In genomic region chr5:170247363-170247762, GRCh38 we compare ENCODE assay signal across 21 cellular contexts. TPM values are rescaled to one million over a fixed set of nuclear protein-coding genes. Genes with fewer than 3 reads are reported as not detected.
DNase-seq lines count a peak whose midpoint lies in the region; ATAC-seq and TF ChIP-seq lines count a peak whose summit lies in the region.
"Had no signal": no experiment of that assay in that cellular context is flagged by ENCODE, and none has a peak within 500 bp of the region (broad histone marks: within the 10 kb centered on the region; RNA-seq: fewer than 3 reads in every experiment).

No MANE protein-coding gene starts in this region.

- H3K4me3 Mint-ChIP-seq in activated naive CD4-positive, alpha-beta T cell treated with anti-CD3 and anti-CD28 coated beads for 36 hours, result no peak overlapping the region
- H3K4me3 Mint-ChIP-seq in CD8-positive, alpha-beta T cell, result no peak overlapping the region
- H3K4me3 Mint-ChIP-seq in neural progenitor cell, result no peak overlapping the region

- peaks cover 61% of the 10 kb centered on the region for H3K36me3 Mint-ChIP-seq in activated naive CD4-positive, alpha-beta T cell treated with anti-CD3 and anti-CD28 coated beads for 36 hours (ENCODE audit: low read depth)
- peaks cover 68% of the 10 kb centered on the region for H3K36me3 Mint-ChIP-seq in CD8-positive, alpha-beta T cell
- no peaks in the 10 kb centered on the region for H3K36me3 Mint-ChIP-seq in neural progenitor cell

- no peaks in the 10 kb centered on the region for H3K9me3 ChIP-seq in CD8-positive, alpha-beta T cell (ENCODE audit: low read length)
- no peaks in the 10 kb centered on the region for H3K9me3 ChIP-seq in adipocyte (ENCODE audit: control insufficient read depth, low read length)
- no peaks in the 10 kb centered on the region for H3K9me3 ChIP-seq in neural progenitor cell (ENCODE audit: low read depth)
- H3K9me3 ChIP-seq: A549, MG63 had no signal

- no peak overlapping the region for H3K4me3 ChIP-seq in CD8-positive, alpha-beta T cell (ENCODE audit: low read depth, low read length)
- H3K4me3 ChIP-seq in adipocyte (ENCODE audit: low read length), result peak overlapping the region; percentile 32
- no peak overlapping the region for H3K4me3 ChIP-seq in neural progenitor cell
- H3K4me3 ChIP-seq: A549, GM23248, MG63 had no signal

- H3K9me3 Mint-ChIP-seq in activated naive CD4-positive, alpha-beta T cell treated with anti-CD3 and anti-CD28 coated beads for 36 hours, result peaks cover 5% of the 10 kb centered on the region
- no peaks in the 10 kb centered on the region for H3K9me3 Mint-ChIP-seq in CD8-positive, alpha-beta T cell
- peaks cover 4% of the 10 kb centered on the region for H3K9me3 Mint-ChIP-seq in neural progenitor cell

- H3K36me3 ChIP-seq in CD8-positive, alpha-beta T cell (ENCODE audit: insufficient read depth, low read length), result peaks cover 65% of the 10 kb centered on the region
- H3K36me3 ChIP-seq in adipocyte (ENCODE audit: control insufficient read depth, insufficient read depth, low read length, severe bottlenecking) (no peaks in the 10 kb centered on the region), neural progenitor cell (no peaks in the 10 kb centered on the region)
- H3K36me3 ChIP-seq: MG63 had no signal

- no peak overlapping the region for H3K27ac ChIP-seq in CD8-positive, alpha-beta T cell (ENCODE audit: low read depth, low read length)
- H3K27ac ChIP-seq in neural progenitor cell, result no peak overlapping the region
- H3K27ac ChIP-seq: A549, GM23248 had no signal

- no peaks in the 10 kb centered on the region for H4K20me1 ChIP-seq in neural progenitor cell (ENCODE audit: low read depth)

- H3K4me2 ChIP-seq in neural progenitor cell, result peak overlapping the region; percentile 72
- H3K4me2 ChIP-seq: A549 had no signal

- peaks cover 8% of the 10 kb centered on the region for H3K4me1 ChIP-seq in CD8-positive, alpha-beta T cell (ENCODE audit: insufficient read depth, low read length)
- H3K4me1 ChIP-seq in adipocyte (ENCODE audit: control insufficient read depth, insufficient read depth, low read length) (peaks cover 52% of the 10 kb centered on the region), neural progenitor cell (peaks cover 36% of the 10 kb centered on the region)
- H3K4me1 ChIP-seq: A549 had no signal

- peaks cover 34% of the 10 kb centered on the region for H3K4me1 Mint-ChIP-seq in activated naive CD4-positive, alpha-beta T cell treated with anti-CD3 and anti-CD28 coated beads for 36 hours (ENCODE audit: low read depth)
- peaks cover 32% of the 10 kb centered on the region for H3K4me1 Mint-ChIP-seq in CD8-positive, alpha-beta T cell (ENCODE audit: low read depth)
- peaks cover 11% of the 10 kb centered on the region for H3K4me1 Mint-ChIP-seq in neural progenitor cell

- no peak for TF ChIP-seq CTCF in CD8-positive, alpha-beta T cell (IDR thresholded peaks at IDR 0.05)
- no peak for TF ChIP-seq CTCF in neural progenitor cell (IDR thresholded peaks at IDR 0.05)

- no peak for DNase-seq in activated naive CD4-positive, alpha-beta T cell treated with anti-CD3 and anti-CD28 coated beads for 36 hours
- no peak for DNase-seq in activated naive CD4-positive, alpha-beta T cell treated with Interleukin-2 at 50 U/mL for 16 hours
- no peak for DNase-seq in CD8-positive, alpha-beta T cell
- DNase-seq in adipocyte (ENCODE audit: low read depth), result no peak
- DNase-seq in neural progenitor cell (ENCODE audit: low spot score), result no peak
- DNase-seq in NCI-H1436 treated with DMSO at 0.1 percent for 48 hours (lab: John Stamatoyannopoulos, UW), result no peak
- DNase-seq: DND-41, GDM1, GM23248, KBM-7, MG63, NCI-H1105, NCI-H187, NCI-H2171 treated with DMSO at 0.1 percent for 48 hours, NCI-H82, SHP77 treated with DMSO at 0.1 percent for 48 hours had no signal

- no peak overlapping the region for H2AFZ ChIP-seq in neural progenitor cell (replicated peaks)
- H2AFZ ChIP-seq: GM23248 had no signal

- no peaks in the 10 kb centered on the region for H3K79me2 ChIP-seq in neural progenitor cell (ENCODE audit: low read depth)

- peaks cover 14% of the 10 kb centered on the region for H3F3A ChIP-seq in neural progenitor cell (ENCODE audit: low read depth)

- no peaks in the 10 kb centered on the region for H3K27me3 Mint-ChIP-seq in activated naive CD4-positive, alpha-beta T cell treated with anti-CD3 and anti-CD28 coated beads for 36 hours (ENCODE audit: low read depth)
- no peaks in the 10 kb centered on the region for H3K27me3 Mint-ChIP-seq in CD8-positive, alpha-beta T cell (ENCODE audit: low read depth)
- peaks cover 2% of the 10 kb centered on the region for H3K27me3 Mint-ChIP-seq in neural progenitor cell (ENCODE audit: insufficient read depth, low read depth)

- intact Hi-C loops in activated naive CD4-positive, alpha-beta T cell treated with anti-CD3 and anti-CD28 coated beads for 36 hours (cut with micrococcal nuclease), result no loop called here
- intact Hi-C loops in CD8-positive, alpha-beta T cell (cut with DNase I, micrococcal nuclease), result loop anchor here in 1 of 2 experiments (1.0 kb wide), 1 partner anchor 15 kb away; no protein-coding TSS in a partner anchor

- no peak overlapping the region for H3K9ac ChIP-seq in adipocyte (ENCODE audit: low read length)
- no peak overlapping the region for H3K9ac ChIP-seq in neural progenitor cell
- H3K9ac ChIP-seq: GM23248 had no signal

- H3K27ac Mint-ChIP-seq in activated naive CD4-positive, alpha-beta T cell treated with anti-CD3 and anti-CD28 coated beads for 36 hours, result peak overlapping the region; percentile 54
- peak overlapping the region; percentile 41 for H3K27ac Mint-ChIP-seq in CD8-positive, alpha-beta T cell
- no peak overlapping the region for H3K27ac Mint-ChIP-seq in neural progenitor cell

- no peak for ATAC-seq in CD8-positive, alpha-beta T cell
- no peak for ATAC-seq in HG02678 (IDR thresholded peaks at IDR 0.05; ENCODE audit: unreplicated experiment)
- no peak for ATAC-seq in GM19467 (IDR thresholded peaks at IDR 0.05; ENCODE audit: unreplicated experiment)
- ATAC-seq: A549, Panc1 had no signal

- POLR2A ChIA-PET in CD8-positive, alpha-beta T cell (lab: Charles Lee), result interaction anchor here (0.6 to 1.6 kb wide), 10 partner anchors 9 to 197 kb away, joined by 3 to 5 read pairs (median 4); no protein-coding TSS in a partner anchor

- CTCF ChIA-PET in activated naive CD4-positive, alpha-beta T cell treated with anti-CD3 and anti-CD28 coated beads for 36 hours (lab: Charles Lee), result interaction anchor here (1.5 to 2.5 kb wide), 5 partner anchors 20 to 92 kb away, joined by 6 to 21 read pairs (median 9); no protein-coding TSS in a partner anchor
- CTCF ChIA-PET in CD8-positive, alpha-beta T cell (lab: Charles Lee), result interaction anchor here (0.9 to 2.4 kb wide), 7 partner anchors 9 to 92 kb away, joined by 3 to 19 read pairs (median 9); no protein-coding TSS in a partner anchor

- no peaks in the 10 kb centered on the region for H3K27me3 ChIP-seq in CD8-positive, alpha-beta T cell (ENCODE audit: insufficient read depth, low read length)
- H3K27me3 ChIP-seq in adipocyte (replicated peaks; ENCODE audit: control insufficient read depth, insufficient read depth, low read length) (peaks cover 2% of the 10 kb centered on the region), neural progenitor cell (no peaks in the 10 kb centered on the region)

RNA-seq across cellular contexts. Expression of gene C5orf58, which starts 14.6 kb away (rescaled TPM):
- not detected for total RNA-seq in activated naive CD4-positive, alpha-beta T cell treated with anti-CD3 and anti-CD28 coated beads for 36 hours
- total RNA-seq in CD8-positive, alpha-beta T cell, result not detected
- total RNA-seq in neural progenitor cell (ENCODE audit: low replicate concordance), result not detected in 2 replicates
- total RNA-seq: GM23248, NCI-H460 had no signal

RNA-seq across cellular contexts. Expression of gene LCP2, which starts 50.2 kb away (rescaled TPM):
- total RNA-seq in activated naive CD4-positive, alpha-beta T cell treated with anti-CD3 and anti-CD28 coated beads for 36 hours, result 100 to 1,000 TPM; 115 to 122 TPM
- total RNA-seq in CD8-positive, alpha-beta T cell, result 100 to 1,000 TPM; 132 to 140 TPM
- not detected in 2 replicates for total RNA-seq in neural progenitor cell (ENCODE audit: low replicate concordance)
- total RNA-seq: GM23248, NCI-H460 had no signal

Comparison
In these comparisons a context has a peak if more than half of its experiments do, and no peak if none do; other contexts are left out.
1. RNA of gene LCP2, which starts 50.2 kb away (total RNA-seq): 132 to 140 TPM in CD8-positive, alpha-beta T cell and 115 to 122 TPM in activated naive CD4-positive, alpha-beta T cell treated with anti-CD3 and anti-CD28 coated beads for 36 hours; not detected in neural progenitor cell; every median in the first group is over 100 times any median in the second.